In genomic region chr3:127959873-127960272, GRCh38 we compare ENCODE assay signal across 8 cellular contexts. TPM values are rescaled to one million over a fixed set of nuclear protein-coding genes. Genes with fewer than 3 reads are reported as not detected.
A peak's percentile ranks its signal among the peaks of the same experiment; 100 is the strongest.
DNase-seq lines count a peak whose midpoint lies in the region; ATAC-seq and TF ChIP-seq lines count a peak whose summit lies in the region.

No MANE protein-coding gene starts in this region.

- H3K4me3 Mint-ChIP-seq in activated T-helper 1 cell treated with anti-CD3 and anti-CD28 coated beads, Interleukin-12 subunit alpha, Interleukin-12 subunit beta, Interleukin-2, Interleukin-4 antibody, amounts not matched to agents 30 ng/mL and 10 ng/mL and 1 ng/mL, durations not matched to agents 14 hours and 24 hours and 36 hours: no peak overlapping the region

- H3K9me3 ChIP-seq in HEK293 (ENCODE audit: control insufficient read depth, insufficient read depth, low read depth, low read length): no peaks in the 10 kb centered on the region
- no peaks in the 10 kb centered on the region for H3K9me3 ChIP-seq in OCI-LY3 (ENCODE audit: insufficient read depth, low read length)
- no peaks in the 10 kb centered on the region for H3K9me3 ChIP-seq in fibroblast of lung (ENCODE audit: control insufficient read depth, insufficient read depth, low read depth, low read length)

- H3K4me3 ChIP-seq in HEK293 (ENCODE audit: low read depth, low read length) (no peak overlapping the region), OCI-LY3 (ENCODE audit: low read length) (no peak overlapping the region), fibroblast of lung (replicated peaks in 1 of 4; ENCODE audit: control extremely low read depth in 1 of 4, insufficient read depth in 1 of 4, low read depth in 3 of 4, low read length in 4 of 4) (no peak overlapping the region)

- H3K9me3 Mint-ChIP-seq in activated T-helper 1 cell treated with anti-CD3 and anti-CD28 coated beads, Interleukin-12 subunit alpha, Interleukin-12 subunit beta, Interleukin-2, Interleukin-4 antibody, amounts not matched to agents 30 ng/mL and 10 ng/mL and 1 ng/mL, durations not matched to agents 14 hours and 24 hours and 36 hours: no peaks in the 10 kb centered on the region

- TF ChIP-seq CTCF in HEK293 (tag by site-specific recombination; IDR thresholded peaks at IDR 0.05) (peak; percentile 25; the same call in 1 of the 2 replicates), OCI-LY3 (IDR thresholded peaks at IDR 0.05; ENCODE audit: low read depth, low read length) (peak; percentile 76), fibroblast of lung (conservative IDR thresholded peaks at IDR 0.05 in 1 of 2, IDR thresholded peaks at IDR 0.05 in 1 of 2; ENCODE audit: low read depth in 1 of 2, low read length in 2 of 2) (peak; percentile 9 to 47)

- no peak overlapping the region for H3K27ac ChIP-seq in HEK293 (ENCODE audit: extremely low read depth, low read depth, low read length)
- no peak overlapping the region for H3K27ac ChIP-seq in OCI-LY3 (ENCODE audit: low read length)
- no peak overlapping the region for H3K27ac ChIP-seq in fibroblast of lung (ENCODE audit: insufficient read depth, low read length)

- no peak for ATAC-seq in GM21526 (IDR thresholded peaks at IDR 0.05; ENCODE audit: low FRiP score, unreplicated experiment)

- H3K4me1 ChIP-seq in HEK293 (ENCODE audit: control insufficient read depth, insufficient read depth, low read length) (no peaks in the 10 kb centered on the region), OCI-LY3 (ENCODE audit: low read length) (peaks cover 10% of the 10 kb centered on the region; the same call in 1 of the 2 replicates), fibroblast of lung (ENCODE audit: control insufficient read depth, extremely low read depth, insufficient read depth, low read length) (no peaks in the 10 kb centered on the region)

- no peak overlapping the region for H3K9ac ChIP-seq in OCI-LY3 (ENCODE audit: low read length)
- H3K9ac ChIP-seq in fibroblast of lung (ENCODE audit: insufficient read depth, low read length): no peak overlapping the region

- H3K4me1 Mint-ChIP-seq in activated T-helper 1 cell treated with anti-CD3 and anti-CD28 coated beads, Interleukin-12 subunit alpha, Interleukin-12 subunit beta, Interleukin-2, Interleukin-4 antibody, amounts not matched to agents 30 ng/mL and 10 ng/mL and 1 ng/mL, durations not matched to agents 14 hours and 24 hours and 36 hours (ENCODE audit: low read depth): no peaks in the 10 kb centered on the region

- DNase-seq in AG20443 (ENCODE audit: low spot score) (peak; percentile 34), fibroblast of lung (ENCODE audit: low read depth in 2 of 2) (peak; percentile 17 to 43), retina (peak; percentile 72), T-helper 1 cell (no peak)
- DNase-seq in activated T-helper 1 cell treated with anti-CD3 and anti-CD28 coated beads, Interleukin-12 subunit alpha, Interleukin-12 subunit beta, Interleukin-2, Interleukin-4 antibody, amounts not matched to agents 30 ng/mL and 10 ng/mL and 1 ng/mL, durations not matched to agents 14 hours and 24 hours and 36 hours (ENCODE audit: low spot score): no peak

- H3K27me3 ChIP-seq in OCI-LY3 (ENCODE audit: low read depth, low read length) (no peaks in the 10 kb centered on the region), fibroblast of lung (ENCODE audit: control insufficient read depth, insufficient read depth, low read length) (no peaks in the 10 kb centered on the region)

- H3K27ac Mint-ChIP-seq in activated T-helper 1 cell treated with anti-CD3 and anti-CD28 coated beads, Interleukin-12 subunit alpha, Interleukin-12 subunit beta, Interleukin-2, Interleukin-4 antibody, amounts not matched to agents 30 ng/mL and 10 ng/mL and 1 ng/mL, durations not matched to agents 14 hours and 24 hours and 36 hours: no peak overlapping the region

- H3K36me3 Mint-ChIP-seq in activated T-helper 1 cell treated with anti-CD3 and anti-CD28 coated beads, Interleukin-12 subunit alpha, Interleukin-12 subunit beta, Interleukin-2, Interleukin-4 antibody, amounts not matched to agents 30 ng/mL and 10 ng/mL and 1 ng/mL, durations not matched to agents 14 hours and 24 hours and 36 hours (ENCODE audit: low read depth): no peaks in the 10 kb centered on the region

- intact Hi-C loops in activated T-helper 1 cell treated with anti-CD3 and anti-CD28 coated beads, Interleukin-12 subunit alpha, Interleukin-12 subunit beta, Interleukin-2, Interleukin-4 antibody, amounts not matched to agents 30 ng/mL and 10 ng/mL and 1 ng/mL, durations not matched to agents 14 hours and 24 hours and 36 hours (cut with micrococcal nuclease): no loop called here

- H2AFZ ChIP-seq in OCI-LY3 (ENCODE audit: low read depth, low read length): no peak overlapping the region
- no peak overlapping the region for H2AFZ ChIP-seq in fibroblast of lung (ENCODE audit: low read length)

- H3K4me2 ChIP-seq in OCI-LY3 (ENCODE audit: low read length) (no peak overlapping the region), fibroblast of lung (ENCODE audit: extremely low read depth, insufficient read depth, low read length) (no peak overlapping the region)

- peaks cover 22% of the 10 kb centered on the region for H3K27me3 Mint-ChIP-seq in activated T-helper 1 cell treated with anti-CD3 and anti-CD28 coated beads, Interleukin-12 subunit alpha, Interleukin-12 subunit beta, Interleukin-2, Interleukin-4 antibody, amounts not matched to agents 30 ng/mL and 10 ng/mL and 1 ng/mL, durations not matched to agents 14 hours and 24 hours and 36 hours (ENCODE audit: insufficient read depth)

- CTCF ChIA-PET in HEK293 (lab: Yijun Ruan, JAX): interaction anchor here (0.6 to 1.9 kb wide), 13 partner anchors 12 to 386 kb away, joined by 3 to 7 read pairs (median 4); no protein-coding TSS in a partner anchor

- no peaks in the 10 kb centered on the region for H4K20me1 ChIP-seq in OCI-LY3 (ENCODE audit: insufficient read depth, low read length)
- peaks cover 2% of the 10 kb centered on the region for H4K20me1 ChIP-seq in fibroblast of lung (ENCODE audit: control insufficient read depth, extremely low read depth, insufficient read depth, low read length)

- H3K79me2 ChIP-seq in OCI-LY3 (ENCODE audit: low read length) (no peaks in the 10 kb centered on the region), fibroblast of lung (ENCODE audit: control insufficient read depth, insufficient read depth, low read length) (no peaks in the 10 kb centered on the region)

- POLR2A ChIA-PET in HEK293 (lab: Yijun Ruan, JAX): no interaction called here

- no peaks in the 10 kb centered on the region for H3K36me3 ChIP-seq in HEK293 (ENCODE audit: control insufficient read depth in 2 of 2, insufficient read depth in 1 of 2, low read length in 2 of 2)
- no peaks in the 10 kb centered on the region for H3K36me3 ChIP-seq in OCI-LY3 (replicated peaks; ENCODE audit: low read depth, low read length)
- H3K36me3 ChIP-seq in fibroblast of lung (ENCODE audit: control insufficient read depth, insufficient read depth, low read length): no peaks in the 10 kb centered on the region

TF ChIP-seq in HEK293, 187 proteins besides CTCF, POLR2A, EP300 and RAD21 (continues in another document):
- TF ChIP-seq ZNF394 (tag by site-specific recombination; IDR thresholded peaks at IDR 0.05; ENCODE audit: borderline replicate concordance) (no peak), KLF9 (tag by site-specific recombination; IDR thresholded peaks at IDR 0.05; ENCODE audit: low read depth) (no peak), ZNF600 (tag by site-specific recombination; IDR thresholded peaks at IDR 0.05) (0 out of 2 replicates have a peak, but pooled peaks have one; percentile 45), PRDM2 (tag by site-specific recombination; IDR thresholded peaks at IDR 0.05; ENCODE audit: borderline replicate concordance) (no peak)

RNA-seq across cellular contexts. Expression of gene KBTBD12, which starts 44.8 kb away (rescaled TPM):
- not detected in 2 replicates for total RNA-seq in fibroblast of lung
- polyA plus RNA-seq in fibroblast of lung: not detected in 2 replicates
- polyA plus RNA-seq in fibroblast of lung (2012): not detected in 2 replicates
- not detected in 2 replicates for polyA minus RNA-seq in fibroblast of lung (ENCODE audit: low replicate concordance)
- total RNA-seq in activated T-helper 1 cell treated with anti-CD3 and anti-CD28 coated beads, Interleukin-12 subunit alpha, Interleukin-12 subunit beta, Interleukin-2, Interleukin-4 antibody, amounts not matched to agents 30 ng/mL and 10 ng/mL and 1 ng/mL, durations not matched to agents 14 hours and 24 hours and 36 hours: not detected in 2 replicates

Comparison
In these comparisons a context has a peak if more than half of its experiments do, and no peak if none do; other contexts are left out.
1. DNase-seq: peak in AG20443 (single experiment), fibroblast of lung (2 of 2) and retina (single experiment); none in T-helper 1 cell (0 of 5) and activated T-helper 1 cell treated with anti-CD3 and anti-CD28 coated beads, Interleukin-12 subunit alpha, Interleukin-12 subunit beta, Interleukin-2, Interleukin-4 antibody, amounts not matched to agents 30 ng/mL and 10 ng/mL and 1 ng/mL, durations not matched to agents 14 hours and 24 hours and 36 hours (single experiment).
2. CTCF ChIP-seq: peak in every context shown above with its lines; median percentile 76 in OCI-LY3; 28 in fibroblast of lung; 25 in HEK293.